In the genomic region with DNA sequence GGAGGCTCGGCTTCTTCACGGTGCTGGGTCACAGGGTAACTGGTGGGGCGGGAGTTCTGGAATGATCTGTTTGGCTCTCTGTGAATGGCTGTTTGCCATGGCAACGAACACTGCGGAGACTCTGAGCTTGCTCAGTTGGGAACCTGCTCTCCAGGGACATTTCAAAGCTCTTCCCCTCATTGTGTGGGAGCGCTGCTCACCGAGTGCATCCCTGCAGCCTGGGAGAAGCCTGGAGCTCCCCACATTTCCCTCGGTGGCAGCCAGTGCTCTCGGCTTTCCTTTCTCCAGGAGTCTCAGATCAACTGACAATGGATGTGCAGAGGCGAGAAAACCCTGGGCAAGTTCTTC, we compare ENCODE assay signal across 19 cellular contexts. TPM values are rescaled to one million over a fixed set of nuclear protein-coding genes. Genes with fewer than 3 reads are reported as not detected.
DNase-seq lines count a peak whose midpoint lies in the region; ATAC-seq and TF ChIP-seq lines count a peak whose summit lies in the region.
"Had no signal": no experiment of that assay in that cellular context is flagged by ENCODE, and none has a peak within 500 bp of the region (broad histone marks: within the 10 kb centered on the region; RNA-seq: fewer than 3 reads in every experiment).

No MANE protein-coding gene starts in this region.

- DNase-seq in NCI-H2227 (lab: John Stamatoyannopoulos, UW; ENCODE audit: unreplicated experiment) (peak; percentile 67), caudate nucleus (lab: John Stamatoyannopoulos, UW) (peak in 43 of 61 donors; percentile 14 to 89 (median 58)), left lobe of liver (ENCODE audit: low spot score) (peak; percentile 16), putamen (ENCODE audit: low spot score) (peak; percentile 67), NAMALWA (ENCODE audit: low spot score) (no peak)
- no peak for DNase-seq in activated naive CD4-positive, alpha-beta T cell treated with anti-CD3 and anti-CD28 coated beads, Interleukin-2, amount 50 U/mL, for 16 hours
- DNase-seq in activated CD8-positive, alpha-beta T cell treated with anti-CD3 and anti-CD28 coated beads, Interleukin-2, amount 10 ng/mL, durations not matched to agents 7 days and 5 days, result no peak
- DNase-seq: ACHN, DMS79, HFFc6, NCI-H1694 treated with DMSO at 0.1 percent for 48 hours, NCI-H2107, NCI-H226, NCI-H524, PC-9, SJCRH30 had no signal

- H3K36me3 ChIP-seq in gastroesophageal sphincter, result no peaks in the 10 kb centered on the region
- H3K36me3 ChIP-seq: SJCRH30 had no signal

- 0 to 22% methylated on average over 1 to 5 of the region's 10 CpGs for WGBS in gastroesophageal sphincter (ENCODE audit: low coverage in 1 of 2), 2 donors

- POLR2A ChIA-PET in activated CD8-positive, alpha-beta T cell treated with anti-CD3 and anti-CD28 coated beads, Interleukin-2, amount 10 ng/mL, durations not matched to agents 7 days and 5 days (lab: Charles Lee), result no interaction called here

- H3K27me3 ChIP-seq in gastroesophageal sphincter, result no peaks in the 10 kb centered on the region

- CTCF ChIA-PET in activated CD8-positive, alpha-beta T cell treated with anti-CD3 and anti-CD28 coated beads, Interleukin-2, amount 10 ng/mL, durations not matched to agents 7 days and 5 days (lab: Charles Lee), result no interaction called here

- H3K4me3 ChIP-seq in gastroesophageal sphincter, result no peak overlapping the region
- H3K4me3 ChIP-seq: PC-9, SJCRH30 had no signal

- TF ChIP-seq EP300 in gastroesophageal sphincter (IDR thresholded peaks at IDR 0.05), result no peak

- no peaks in the 10 kb centered on the region for H3K9me3 Mint-ChIP-seq in activated CD8-positive, alpha-beta T cell treated with anti-CD3 and anti-CD28 coated beads, Interleukin-2, amount 10 ng/mL, durations not matched to agents 7 days and 5 days (ENCODE audit: insufficient read depth)
- H3K9me3 Mint-ChIP-seq: HFFc6 had no signal

- H3K27ac ChIP-seq in caudate nucleus (ENCODE audit: low read depth, low read length), result peak overlapping the region; percentile 46
- H3K27ac ChIP-seq in gastroesophageal sphincter, result no peak overlapping the region
- H3K27ac ChIP-seq: C4-2B, PC-9, RWPE1, SJCRH30 had no signal

- no peaks in the 10 kb centered on the region for H3K36me3 Mint-ChIP-seq in activated CD8-positive, alpha-beta T cell treated with anti-CD3 and anti-CD28 coated beads, Interleukin-2, amount 10 ng/mL, durations not matched to agents 7 days and 5 days (ENCODE audit: low read depth)

- no peaks in the 10 kb centered on the region for H3K4me1 ChIP-seq in gastroesophageal sphincter

- no peaks in the 10 kb centered on the region for H3K27me3 Mint-ChIP-seq in activated CD8-positive, alpha-beta T cell treated with anti-CD3 and anti-CD28 coated beads, Interleukin-2, amount 10 ng/mL, durations not matched to agents 7 days and 5 days (ENCODE audit: low read depth)

- H3K4me1 Mint-ChIP-seq in activated CD8-positive, alpha-beta T cell treated with anti-CD3 and anti-CD28 coated beads, Interleukin-2, amount 10 ng/mL, durations not matched to agents 7 days and 5 days (ENCODE audit: low read depth), result no peaks in the 10 kb centered on the region

- no peaks in the 10 kb centered on the region for H3K9me3 ChIP-seq in gastroesophageal sphincter
- H3K9me3 ChIP-seq: SJCRH30 had no signal

- H3K27ac Mint-ChIP-seq in activated CD8-positive, alpha-beta T cell treated with anti-CD3 and anti-CD28 coated beads, Interleukin-2, amount 10 ng/mL, durations not matched to agents 7 days and 5 days, result no peak overlapping the region
- H3K27ac Mint-ChIP-seq: HFFc6 had no signal

- ATAC-seq in left lobe of liver (no peak), gastroesophageal sphincter (no peak)
- ATAC-seq in activated CD8-positive, alpha-beta T cell treated with anti-CD3 and anti-CD28 coated beads, Interleukin-2, amount 10 ng/mL, durations not matched to agents 7 days and 5 days, result no peak

- no peak overlapping the region for H3K4me3 Mint-ChIP-seq in activated CD8-positive, alpha-beta T cell treated with anti-CD3 and anti-CD28 coated beads, Interleukin-2, amount 10 ng/mL, durations not matched to agents 7 days and 5 days
- H3K4me3 Mint-ChIP-seq: HFFc6 had no signal

- TF ChIP-seq CTCF in gastroesophageal sphincter (IDR thresholded peaks at IDR 0.05), result no peak

- TF ChIP-seq POLR2A in gastroesophageal sphincter (IDR thresholded peaks at IDR 0.05), result no peak

RNA-seq across cellular contexts. Expression of gene CACUL1, which starts 57.6 kb away (rescaled TPM):
- total RNA-seq in left lobe of liver (16.1 TPM), gastroesophageal sphincter (10 to 100 TPM; 35.7 to 67.2 (median 45.6) TPM)
- 10 to 100 TPM; 25.5 to 30.2 TPM for total RNA-seq in activated CD8-positive, alpha-beta T cell treated with anti-CD3 and anti-CD28 coated beads, Interleukin-2, amount 10 ng/mL, durations not matched to agents 7 days and 5 days

Comparison
In these comparisons a context has a peak if more than half of its experiments do, and no peak if none do; other contexts are left out.
1. DNase-seq: peak in NCI-H2227 (single experiment), caudate nucleus (43 of 61), left lobe of liver (single experiment) and putamen (single experiment); none in NAMALWA (single experiment), activated naive CD4-positive, alpha-beta T cell treated with anti-CD3 and anti-CD28 coated beads, Interleukin-2, amount 50 U/mL, for 16 hours (single experiment) and activated CD8-positive, alpha-beta T cell treated with anti-CD3 and anti-CD28 coated beads, Interleukin-2, amount 10 ng/mL, durations not matched to agents 7 days and 5 days (single experiment).